ENCODE assay signal across 8 cellular contexts in the genomic region with DNA sequence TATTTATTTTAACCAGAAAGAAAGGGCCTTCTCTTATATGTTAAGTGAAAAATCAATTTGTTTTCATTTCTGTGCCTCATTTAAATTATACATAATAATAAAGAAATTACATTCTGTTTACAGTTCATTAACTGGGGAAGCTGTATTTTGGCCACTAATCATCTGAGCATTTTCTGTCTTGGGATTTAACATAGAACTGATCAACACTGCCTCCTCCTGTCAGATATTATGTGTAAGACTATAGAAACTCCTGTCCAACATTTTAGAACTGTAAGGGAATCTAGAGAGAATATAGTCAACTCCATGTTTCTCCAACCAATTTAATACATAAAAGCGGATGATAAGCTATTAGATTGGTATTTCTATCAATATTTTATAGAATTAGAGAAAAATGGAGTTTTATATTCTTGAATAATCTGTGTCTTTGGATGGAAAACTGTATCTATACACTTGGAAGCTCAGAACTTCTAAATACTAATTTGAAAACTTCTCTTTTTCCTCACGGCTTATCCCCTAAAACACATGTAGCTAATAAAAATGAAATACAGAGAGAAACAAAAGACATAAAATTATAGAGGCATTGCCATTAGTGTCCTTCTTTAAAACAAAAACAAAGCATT. TPM values are rescaled to one million over a fixed set of nuclear protein-coding genes. Genes with fewer than 3 reads are reported as not detected.
DNase-seq lines count a peak whose midpoint lies in the region; ATAC-seq, FAIRE-seq and TF ChIP-seq lines count a peak whose summit lies in the region.
"Had no signal": no experiment of that assay in that cellular context is flagged by ENCODE, and none has a peak within 500 bp of the region (broad histone marks: within the 10 kb centered on the region; RNA-seq: fewer than 3 reads in every experiment).

No MANE protein-coding gene starts in this region.

- no TSS peak for BruUV-seq in endothelial cell of umbilical vein (replicated peaks; lab: Mats Ljungman, UMichigan)

- H3K27me3 ChIP-seq in endothelial cell of umbilical vein (ENCODE audit: control insufficient read depth in 2 of 2, insufficient read depth in 2 of 2, low read length in 2 of 2), result peaks cover 0 to 11% of the 10 kb centered on the region in 2 experiments
- no peaks in the 10 kb centered on the region for H3K27me3 ChIP-seq in psoas muscle (ENCODE audit: insufficient read depth in 3 of 3, low read length in 2 of 3)

- H3K4me1 ChIP-seq in endothelial cell of umbilical vein (ENCODE audit: control insufficient read depth, extremely low read depth, insufficient read depth, low read length), result no peaks in the 10 kb centered on the region
- no peaks in the 10 kb centered on the region for H3K4me1 ChIP-seq in psoas muscle

- intact Hi-C loops in endothelial cell of umbilical vein (cut with micrococcal nuclease) (no loop called here), psoas muscle (cut with DNase I) (loop anchor here (5.0 kb wide), 3 partner anchors 62 to 192 kb away; no protein-coding TSS in a partner anchor), posterior cingulate gyrus (cut with DNase I) (no loop called here)

- 88 to 93% (median 89%) methylated on average over 2 of the region's 2 CpGs for WGBS in psoas muscle, 3 donors

- H3K9me3 ChIP-seq in endothelial cell of umbilical vein (replicated peaks; ENCODE audit: control insufficient read depth, insufficient read depth, low read length) (no peaks in the 10 kb centered on the region), psoas muscle (no peaks in the 10 kb centered on the region)

- CTCF ChIA-PET in endothelial cell of umbilical vein (lab: Charles Lee), result interaction anchor here (0.6 to 17.2 kb wide), 27 partner anchors 8 to 1845 kb away, joined by 3 to 527 read pairs (median 3); no protein-coding TSS in a partner anchor

- no peak for FAIRE-seq in endothelial cell of umbilical vein (lab: Jason Lieb, UNC)

- H3K36me3 ChIP-seq in endothelial cell of umbilical vein (ENCODE audit: control insufficient read depth in 2 of 2, extremely low read depth in 1 of 2, insufficient read depth in 2 of 2, low read length in 2 of 2), result no peaks in the 10 kb centered on the region
- no peaks in the 10 kb centered on the region for H3K36me3 ChIP-seq in psoas muscle (ENCODE audit: insufficient read depth in 1 of 2, low read depth in 1 of 2)

- dilution Hi-C loops in endothelial cell of umbilical vein (cut with MboI; ENCODE audit: extremely low pct_ligation_motif_present, low sequenced_read_pairs), result no loop called here

- no peaks in the 10 kb centered on the region for H4K20me1 ChIP-seq in endothelial cell of umbilical vein (replicated peaks; ENCODE audit: control insufficient read depth, extremely low read depth, insufficient read depth, low read length)

- ATAC-seq in GM18870 (IDR thresholded peaks at IDR 0.05; ENCODE audit: unreplicated experiment) (peak; percentile 58), psoas muscle (peak in 2 of 4 donors; percentile 60 to 67), HG02973 (IDR thresholded peaks at IDR 0.05; ENCODE audit: unreplicated experiment) (no peak), GM18861 (IDR thresholded peaks at IDR 0.05; ENCODE audit: unreplicated experiment) (no peak)

- H3K79me2 ChIP-seq in endothelial cell of umbilical vein (ENCODE audit: control insufficient read depth, insufficient read depth, low read length), result no peaks in the 10 kb centered on the region

- no peak overlapping the region for H3K4me3 ChIP-seq in endothelial cell of umbilical vein (replicated peaks in 1 of 3; ENCODE audit: insufficient read depth in 1 of 3, low read depth in 1 of 3, low read length in 3 of 3)
- no peak overlapping the region for H3K4me3 ChIP-seq in psoas muscle

- H2AFZ ChIP-seq in endothelial cell of umbilical vein (ENCODE audit: low read depth, low read length), result no peak overlapping the region

- DNase-seq in NCI-H526 treated with DMSO at 0.1 percent for 48 hours (lab: John Stamatoyannopoulos, UW) (peak; percentile 5), endothelial cell of umbilical vein (ENCODE audit: low read depth, low spot score) (peak; percentile 23), psoas muscle (no peak), posterior cingulate gyrus (no peak)
- DNase-seq: activated naive CD4-positive, alpha-beta T cell had no signal

- no peaks in the 10 kb centered on the region for H3K9me1 ChIP-seq in endothelial cell of umbilical vein (replicated peaks; ENCODE audit: control insufficient read depth, extremely low read depth, insufficient read depth, low read length)

- H3K27ac ChIP-seq in endothelial cell of umbilical vein (ENCODE audit: insufficient read depth, low read depth, low read length), result no peak overlapping the region
- no peak overlapping the region for H3K27ac ChIP-seq in psoas muscle

- TF ChIP-seq POLR2A in endothelial cell of umbilical vein (IDR thresholded peaks at IDR 0.05; ENCODE audit: low read depth, low read length), result no peak

- POLR2A ChIA-PET in endothelial cell of umbilical vein (lab: Charles Lee), result no interaction called here

- H3K9ac ChIP-seq in endothelial cell of umbilical vein (replicated peaks; ENCODE audit: extremely low read depth, insufficient read depth, low read length), result no peak overlapping the region

- H3K4me2 ChIP-seq in endothelial cell of umbilical vein (ENCODE audit: insufficient read depth, low read length), result no peak overlapping the region

- TF ChIP-seq CTCF in endothelial cell of umbilical vein (IDR thresholded peaks at IDR 0.05; ENCODE audit: extremely low read depth in 1 of 2, insufficient read depth in 1 of 2, low read depth in 1 of 2, low read length in 2 of 2) (peak in 1 of 2 donors; percentile 11), psoas muscle (IDR thresholded peaks at IDR 0.05) (peak; percentile 34)

TF ChIP-seq in endothelial cell of umbilical vein, 7 proteins besides CTCF, POLR2A, EP300 and RAD21:
- TF ChIP-seq MAX (IDR thresholded peaks at IDR 0.05; ENCODE audit: insufficient read depth, insufficient read length) (no peak), FOS (IDR thresholded peaks at IDR 0.05; ENCODE audit: borderline replicate concordance, insufficient read depth, low read length) (no peak), EZH2 (IDR thresholded peaks at IDR 0.05; ENCODE audit: borderline replicate concordance, low read depth, low read length, severe bottlenecking) (no peak), MYC (IDR thresholded peaks at IDR 0.05; ENCODE audit: low read depth, low read length) (no peak), POLR2AphosphoS5 (IDR thresholded peaks at IDR 0.05; ENCODE audit: insufficient read depth, low read depth, low read length) (no peak), JUN (IDR thresholded peaks at IDR 0.05; ENCODE audit: borderline replicate concordance, insufficient read depth, insufficient read length, low read depth) (no peak), GATA2 (IDR thresholded peaks at IDR 0.05; ENCODE audit: insufficient read depth, insufficient read length, low read depth, low read length) (no peak)

RNA-seq across cellular contexts. Expression of gene ENPEP, which starts 33.0 kb away (rescaled TPM):
- total RNA-seq in endothelial cell of umbilical vein, result not detected in 2 replicates
- polyA plus RNA-seq in endothelial cell of umbilical vein, result not detected in 2 replicates
- polyA plus RNA-seq in endothelial cell of umbilical vein (2011; cell fraction: cytosol; rRNA removed), result not detected in 2 replicates
- polyA plus RNA-seq in endothelial cell of umbilical vein (2011; cell fraction: nucleus; rRNA removed), result not detected in 2 replicates
- polyA plus RNA-seq in endothelial cell of umbilical vein (2012), result not detected in 2 replicates
- not detected in 2 replicates for polyA minus RNA-seq in endothelial cell of umbilical vein
- polyA minus RNA-seq in endothelial cell of umbilical vein (2011; cell fraction: cytosol; rRNA and poly(A)+ RNA removed), result not detected
- not detected in 2 replicates for polyA minus RNA-seq in endothelial cell of umbilical vein (2011; cell fraction: nucleus; rRNA and poly(A)+ RNA removed)
- total RNA-seq in psoas muscle, result 1 to 10 TPM; 1.4 to 4.3 (median 3.0) TPM
- 1 to 10 TPM in 2 of 3 donors, under 1 TPM in 1; 0.75 to 1.1 (median 1.1) TPM for polyA plus RNA-seq in psoas muscle

Comparison
In these comparisons a context has a peak if more than half of its experiments do, and no peak if none do; other contexts are left out.
1. DNase-seq: peak in NCI-H526 treated with DMSO at 0.1 percent for 48 hours (single experiment) and endothelial cell of umbilical vein (single experiment); none in psoas muscle (0 of 2) and posterior cingulate gyrus (0 of 10).
2. intact Hi-C loops: an anchor here in psoas muscle (5.0 kb wide); none called in endothelial cell of umbilical vein and posterior cingulate gyrus.